ENCODE assay signal across 6 cellular contexts in the genomic region with DNA sequence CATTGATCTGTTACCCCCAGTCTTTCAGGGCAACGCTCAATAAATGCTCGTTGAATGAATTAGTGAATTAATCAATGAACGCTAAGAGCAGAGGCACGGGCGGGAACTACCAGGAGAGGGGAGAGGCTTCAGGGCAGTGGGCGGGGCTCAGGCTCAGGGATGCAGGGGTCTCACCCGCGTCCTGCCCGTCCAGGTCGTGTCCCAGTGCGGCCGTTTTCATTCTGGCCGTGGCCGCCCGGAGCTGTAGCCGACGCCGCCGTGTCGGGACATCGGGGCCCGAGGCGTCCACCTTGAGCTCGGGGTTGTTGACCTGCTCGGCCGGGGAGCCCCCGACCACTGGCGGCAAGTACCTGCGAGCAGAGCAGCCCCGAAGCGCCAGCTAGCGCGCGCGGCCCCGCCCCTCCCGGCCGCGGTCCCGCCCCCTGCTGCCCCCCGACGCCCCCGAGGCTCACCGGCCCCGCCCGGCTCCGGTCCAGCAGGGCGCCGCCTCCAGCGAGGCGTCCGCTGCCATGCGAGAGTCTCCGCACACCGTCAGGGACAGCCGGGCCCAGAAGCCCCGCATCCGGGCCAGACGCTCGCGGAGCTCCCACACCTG. TPM values are rescaled to one million over a fixed set of nuclear protein-coding genes. Genes with fewer than 3 reads are reported as not detected.
DNase-seq lines count a peak whose midpoint lies in the region; ATAC-seq and TF ChIP-seq lines count a peak whose summit lies in the region.

No MANE protein-coding gene starts in this region.

- no peaks in the 10 kb centered on the region for H3K36me3 Mint-ChIP-seq in Caco-2 (ENCODE audit: insufficient read depth, unreplicated experiment)
- H3K36me3 Mint-ChIP-seq in memory B cell: peaks cover 4% of the 10 kb centered on the region

- H3K9me3 Mint-ChIP-seq in Caco-2 (ENCODE audit: unreplicated experiment) (no peaks in the 10 kb centered on the region), memory B cell (no peaks in the 10 kb centered on the region)

- no peak for TF ChIP-seq CTCF in Caco-2 (IDR thresholded peaks at IDR 0.05; ENCODE audit: insufficient read depth in 1 of 2, low read depth in 1 of 2, low read length in 1 of 2, severe bottlenecking in 1 of 2, unreplicated experiment in 1 of 2)

- H3K4me1 Mint-ChIP-seq in Caco-2 (ENCODE audit: low read depth, unreplicated experiment): peaks cover 39% of the 10 kb centered on the region
- peaks cover 36% of the 10 kb centered on the region for H3K4me1 Mint-ChIP-seq in memory B cell

- DNase-seq in Caco-2 (no peak), activated gamma-delta T cell (lab: John Stamatoyannopoulos, UW) (peak; percentile 33), memory B cell (ENCODE audit: low spot score in 2 of 2) (no peak), NCI-H2107 (lab: John Stamatoyannopoulos, UW) (no peak), T1000 (lab: John Stamatoyannopoulos, UW) (no peak)

- no TSS peak for BruUV-seq in Caco-2 (replicated peaks; lab: Mats Ljungman, UMichigan)

- POLR2A ChIA-PET in Caco-2 (lab: Charles Lee): no interaction called here

- peak overlapping the region; percentile 42 for H3K4me3 ChIP-seq in Caco-2 (ENCODE audit: low read depth, low read length)

- CTCF ChIA-PET in Caco-2 (lab: Charles Lee): interaction anchor here (0.6 kb wide), 1 partner anchor 61 kb away, joined by 4 read pairs; no protein-coding TSS in a partner anchor

- no peaks in the 10 kb centered on the region for H3K27me3 ChIP-seq in Caco-2 (replicated peaks; ENCODE audit: control insufficient read depth, insufficient read depth, low read length)

- no peaks in the 10 kb centered on the region for H3K9me3 ChIP-seq in Caco-2

- no peaks in the 10 kb centered on the region for H3K36me3 ChIP-seq in Caco-2 (ENCODE audit: control insufficient read depth, insufficient read depth, low read length)

- no peak overlapping the region for H3K27ac Mint-ChIP-seq in Caco-2 (ENCODE audit: unreplicated experiment)
- H3K27ac Mint-ChIP-seq in memory B cell: no peak overlapping the region

- intact Hi-C loops in Caco-2 (cut with micrococcal nuclease; ENCODE audit: unreplicated experiment): no loop called here

- H3K27me3 Mint-ChIP-seq in Caco-2 (ENCODE audit: insufficient read depth, unreplicated experiment) (no peaks in the 10 kb centered on the region), memory B cell (peaks cover 28% of the 10 kb centered on the region)

- peaks cover 19% of the 10 kb centered on the region for H3K4me1 ChIP-seq in Caco-2

- H3K4me3 Mint-ChIP-seq in Caco-2 (ENCODE audit: unreplicated experiment): peak overlapping the region; percentile 46
- H3K4me3 Mint-ChIP-seq in memory B cell: peak overlapping the region; percentile 80

- ATAC-seq in memory B cell (ENCODE audit: low read depth) (peak; percentile 40), GM19455 (IDR thresholded peaks at IDR 0.05; ENCODE audit: unreplicated experiment) (no peak)

RNA-seq across cellular contexts. Expression of a gene that starts 2.8 kb away (rescaled TPM):
- 0.56 and 0.88 TPM in 2 replicates for total RNA-seq in Caco-2 (2022)

RNA-seq across cellular contexts. Expression of a gene that starts 6.0 kb away (rescaled TPM):
- total RNA-seq in Caco-2 (2022): 5.0 and 9.7 TPM in 2 replicates

RNA-seq across cellular contexts. Expression of a gene that starts 6.5 kb away (rescaled TPM):
- total RNA-seq in Caco-2 (2022): 1.3 TPM in 2 replicates

RNA-seq across cellular contexts. Expression of a gene that starts 12.7 kb away (rescaled TPM):
- total RNA-seq in Caco-2 (2022): 23.2 and 23.5 TPM in 2 replicates

RNA-seq across cellular contexts. Expression of a gene that starts 22.5 kb away (rescaled TPM):
- total RNA-seq in Caco-2 (2022): 107 and 110 TPM in 2 replicates
